ENCODE assay signal across 17 cellular contexts in genomic region chr2:100823665-100824438, GRCh38. TPM values are rescaled to one million over a fixed set of nuclear protein-coding genes. Genes with fewer than 3 reads are reported as not detected.
DNase-seq lines count a peak whose midpoint lies in the region; ATAC-seq and TF ChIP-seq lines count a peak whose summit lies in the region.
"Had no signal": no experiment of that assay in that cellular context is flagged by ENCODE, and none has a peak within 500 bp of the region (broad histone marks: within the 10 kb centered on the region; RNA-seq: fewer than 3 reads in every experiment).

No MANE protein-coding gene starts in this region.

- TF ChIP-seq CTCF in heart right ventricle (IDR thresholded peaks at IDR 0.05) (no peak), Panc1 (IDR thresholded peaks at IDR 0.05) (no peak), thoracic aorta (IDR thresholded peaks at IDR 0.05) (no peak), GM13977 (IDR thresholded peaks at IDR 0.05; ENCODE audit: extremely low read depth, insufficient read depth, missing control alignments) (no peak)

- H3K27me3 ChIP-seq in heart right ventricle (peaks cover 0 to 43% (median 0%) of the 10 kb centered on the region in 7 donors), Panc1 (ENCODE audit: control insufficient read depth, insufficient read depth, low read length) (no peaks in the 10 kb centered on the region), right cardiac atrium (ENCODE audit: control insufficient read depth, insufficient read depth) (no peaks in the 10 kb centered on the region), thoracic aorta (replicated peaks; ENCODE audit: insufficient read depth) (no peaks in the 10 kb centered on the region)

- intact Hi-C loops in heart right ventricle (cut with DNase I): loop anchor here in 6 of 10 donors (2.0 to 10.0 kb wide), 10 partner anchors 21 to 161 kb away; no protein-coding TSS in a partner anchor
- intact Hi-C loops in cardiac septum (cut with DNase I): loop anchor here (5.0 to 10.0 kb wide), 2 partner anchors 113 to 161 kb away; no protein-coding TSS in a partner anchor
- intact Hi-C loops in Panc1 (cut with micrococcal nuclease; ENCODE audit: unreplicated experiment): loop anchor here (5.0 kb wide), 2 partner anchors 92 to 158 kb away; no protein-coding TSS in a partner anchor
- intact Hi-C loops in right cardiac atrium (cut with DNase I): loop anchor here in 1 of 4 donors (5.0 kb wide), 1 partner anchor 92 kb away; no protein-coding TSS in a partner anchor

- peaks cover 0 to 18% (median 6%) of the 10 kb centered on the region in 11 donors for H3K9me3 ChIP-seq in heart right ventricle
- no peaks in the 10 kb centered on the region; the same call in 1 of the 2 replicates for H3K9me3 ChIP-seq in Panc1 (ENCODE audit: control insufficient read depth, insufficient read depth, low read depth, low read length)
- H3K9me3 ChIP-seq in right cardiac atrium (ENCODE audit: control insufficient read depth, low read length): no peaks in the 10 kb centered on the region
- peaks cover 4% of the 10 kb centered on the region for H3K9me3 ChIP-seq in thoracic aorta

- H3K36me3 ChIP-seq in heart right ventricle: no peaks in the 10 kb centered on the region
- no peaks in the 10 kb centered on the region; the same call in 1 of the 2 replicates for H3K36me3 ChIP-seq in Panc1 (ENCODE audit: control insufficient read depth, insufficient read depth, low read length)
- no peaks in the 10 kb centered on the region for H3K36me3 ChIP-seq in thoracic aorta
- H3K36me3 ChIP-seq: BLaER1 had no signal

- H3K4me1 ChIP-seq in heart right ventricle: peaks cover 5 to 64% (median 23%) of the 10 kb centered on the region in 9 donors
- peaks cover 39% of the 10 kb centered on the region for H3K4me1 ChIP-seq in Panc1 (ENCODE audit: control insufficient read depth, insufficient read depth, low read length)
- H3K4me1 ChIP-seq in right cardiac atrium (ENCODE audit: control insufficient read depth, insufficient read depth, low read length): peaks cover 4% of the 10 kb centered on the region
- H3K4me1 ChIP-seq in thoracic aorta (ENCODE audit: control insufficient read depth in 1 of 2, low read depth in 2 of 2): peaks cover 8 to 26% of the 10 kb centered on the region in 2 donors
- H3K4me1 ChIP-seq: BLaER1 had no signal

- 57 to 73% methylated on average over 6 of the region's 6 CpGs for WGBS in heart right ventricle, 2 donors
- WGBS in right cardiac atrium: 74% methylated on average over 6 of the region's 6 CpGs

- H3K27ac ChIP-seq in heart right ventricle (peak overlapping the region; percentile 8 to 96 (median 80)), Panc1 (ENCODE audit: low read length) (peak overlapping the region; percentile 84), right cardiac atrium (ENCODE audit: low read length) (peak overlapping the region; percentile 86), thoracic aorta (peak overlapping the region; percentile 7 to 14)
- H3K27ac ChIP-seq: BLaER1 had no signal

- ATAC-seq in heart right ventricle (peak in 1 of 8 donors; percentile 12), Panc1 (no peak), right cardiac atrium (no peak), thoracic aorta (ENCODE audit: insufficient number of reproducible peaks, low FRiP score, low read depth) (no peak), GM18517 (IDR thresholded peaks at IDR 0.05; ENCODE audit: unreplicated experiment) (no peak)
- ATAC-seq: CD8-positive, alpha-beta T cell; HCT116 had no signal

- BruUV-seq in Panc1 (replicated peaks; lab: Mats Ljungman, UMichigan): no TSS peak

- DNase-seq in heart right ventricle (no peak), cardiac septum (ENCODE audit: low spot score) (no peak), Panc1 (ENCODE audit: low read depth, low spot score) (no peak), right cardiac atrium (no peak), thoracic aorta (ENCODE audit: low spot score) (no peak), GM13977 (ENCODE audit: low spot score) (no peak)
- DNase-seq: CD8-positive, alpha-beta T cell; GOT3; KBM-7; MV-4-11; NCI-H1694 treated with DMSO at 0.1 percent for 48 hours; NCI-H510A; NCI-H748 treated with DMSO at 0.1 percent for 48 hours; NK-92 treated with Interleukin-12 subunit alpha and Interleukin-12 subunit beta, amount 100 ng/mL, for 24 hours had no signal

- H3K4me3 ChIP-seq in heart right ventricle: no peak overlapping the region
- peak overlapping the region in 1 of 2 experiments; percentile 92; a peak in 2 of 4 replicates for H3K4me3 ChIP-seq in Panc1 (ENCODE audit: low read depth in 2 of 2, low read length in 2 of 2)
- H3K4me3 ChIP-seq in right cardiac atrium (ENCODE audit: low read length): no peak overlapping the region
- no peak overlapping the region for H3K4me3 ChIP-seq in thoracic aorta
- H3K4me3 ChIP-seq: BLaER1 had no signal

- CTCF ChIA-PET in Panc1 (lab: Charles Lee): no interaction called here

- in situ Hi-C loops in Panc1 (cut with HindIII; ENCODE audit: low pct_unique_long_range_greater_than_20kb, low sequenced_read_pairs): no loop called here
- in situ Hi-C loops in GM13977 (cut with MboI; ENCODE audit: low pct_unique_long_range_greater_than_20kb, low sequenced_read_pairs, unreplicated experiment): no loop called here

- POLR2A ChIA-PET in Panc1 (lab: Charles Lee): no interaction called here

RNA-seq across cellular contexts. Expression of gene NPAS2, which starts 3.9 kb away (rescaled TPM):
- 10 to 100 TPM; 33.8 to 48.4 (median 41.2) TPM for total RNA-seq in heart right ventricle
- 10 to 100 TPM; 32.1 to 70.1 TPM for polyA plus RNA-seq in heart right ventricle
- 54.0 TPM for total RNA-seq in cardiac septum
- total RNA-seq in Panc1 (2021; ENCODE audit: unreplicated experiment): 72.8 TPM
- 140 TPM for polyA plus RNA-seq in Panc1 (2012; ENCODE audit: insufficient read length)
- 10 to 100 TPM; 39.1 to 53.4 (median 43.3) TPM for total RNA-seq in right cardiac atrium
- 36.8 TPM for polyA plus RNA-seq in right cardiac atrium
- 10 to 100 TPM; 29.2 to 50.8 TPM for total RNA-seq in thoracic aorta

Comparison
In these comparisons a context has a peak if more than half of its experiments do, and no peak if none do; other contexts are left out.
1. H3K27ac ChIP-seq: peak in every context shown above with its lines; median percentile 86 in right cardiac atrium; 84 in Panc1; 80 in heart right ventricle; 10 in thoracic aorta.